ENCODE assay signal across 9 cellular contexts in the genomic region with DNA sequence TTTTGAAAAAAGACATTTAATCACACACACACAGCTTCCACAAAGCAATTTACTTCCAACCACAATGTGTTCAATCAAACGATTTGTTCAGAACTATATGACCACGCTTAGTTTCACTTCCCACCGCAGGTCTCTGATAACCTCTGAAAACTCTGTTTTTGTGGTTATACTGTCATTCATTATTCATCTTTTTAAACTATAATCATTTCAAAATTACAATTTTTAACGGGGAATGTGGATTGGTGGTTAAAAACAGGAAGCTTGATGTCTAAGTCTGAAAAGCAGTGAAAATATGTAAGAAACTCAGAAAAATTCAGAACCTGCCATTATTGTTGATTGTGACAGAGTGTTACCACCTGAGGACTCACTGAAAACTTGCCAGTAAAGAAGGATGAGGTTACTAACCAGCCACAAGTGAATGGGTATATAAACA. TPM values are rescaled to one million over a fixed set of nuclear protein-coding genes. Genes with fewer than 3 reads are reported as not detected.
DNase-seq lines count a peak whose midpoint lies in the region; ATAC-seq and TF ChIP-seq lines count a peak whose summit lies in the region.
"Had no signal": no experiment of that assay in that cellular context is flagged by ENCODE, and none has a peak within 500 bp of the region (broad histone marks: within the 10 kb centered on the region; RNA-seq: fewer than 3 reads in every experiment).

No MANE protein-coding gene starts in this region.

- peaks cover 20 to 36% (median 29%) of the 10 kb centered on the region in 3 donors for H3K4me1 Mint-ChIP-seq in CD8-positive, alpha-beta memory T cell
- H3K4me1 Mint-ChIP-seq in glutamatergic neuron (ENCODE audit: low read depth, unreplicated experiment): no peaks in the 10 kb centered on the region
- H3K4me1 Mint-ChIP-seq: neural crest cell had no signal

- in situ Hi-C loops in astrocyte of the spinal cord (cut with HindIII; ENCODE audit: low sequenced_read_pairs): no loop called here

- peaks cover 29% of the 10 kb centered on the region for H3K4me1 ChIP-seq in CD8-positive, alpha-beta memory T cell (ENCODE audit: insufficient read depth, low read length)
- peaks cover 74% of the 10 kb centered on the region for H3K4me1 ChIP-seq in OCI-LY1 (ENCODE audit: insufficient read depth, low read length, severe bottlenecking)

- peak overlapping the region; percentile 26 for H3K4me2 ChIP-seq in OCI-LY1 (ENCODE audit: low read length)

- ATAC-seq in GM21717 (IDR thresholded peaks at IDR 0.05; ENCODE audit: unreplicated experiment): peak; percentile 88
- ATAC-seq in HG02588 (IDR thresholded peaks at IDR 0.05; ENCODE audit: unreplicated experiment): no peak

- POLR2A ChIA-PET in CD8-positive, alpha-beta memory T cell (lab: Charles Lee): no interaction called here

- peak in 3 of 5 donors; percentile 54 to 80 (median 59) for DNase-seq in CD8-positive, alpha-beta memory T cell
- peak; percentile 7 for DNase-seq in astrocyte of the spinal cord (ENCODE audit: low read depth, low spot score)
- DNase-seq in glutamatergic neuron: no peak
- DNase-seq in hippocampal formation (lab: John Stamatoyannopoulos, UW): no peak
- no peak for DNase-seq in RKO (ENCODE audit: low spot score)

- no peaks in the 10 kb centered on the region for H3K36me3 ChIP-seq in CD8-positive, alpha-beta memory T cell (ENCODE audit: insufficient read depth, low read length)
- no peaks in the 10 kb centered on the region for H3K36me3 ChIP-seq in OCI-LY1 (ENCODE audit: insufficient read depth, low read length)

- H3K27ac ChIP-seq in CD8-positive, alpha-beta memory T cell (ENCODE audit: low read depth, low read length): no peak overlapping the region
- peak overlapping the region; percentile 87 for H3K27ac ChIP-seq in OCI-LY1 (ENCODE audit: low read depth, low read length, poor library complexity, severe bottlenecking)

- H3K4me3 Mint-ChIP-seq in CD8-positive, alpha-beta memory T cell: peak overlapping the region in 6 of 7 donors; percentile 34 to 63 (median 52)
- no peak overlapping the region for H3K4me3 Mint-ChIP-seq in glutamatergic neuron (ENCODE audit: unreplicated experiment)
- H3K4me3 Mint-ChIP-seq: neural crest cell had no signal

- H3K27ac Mint-ChIP-seq in CD8-positive, alpha-beta memory T cell: peak overlapping the region in 5 of 8 donors; percentile 7 to 64 (median 33)
- no peak overlapping the region for H3K27ac Mint-ChIP-seq in glutamatergic neuron (ENCODE audit: unreplicated experiment)

- CTCF ChIA-PET in CD8-positive, alpha-beta memory T cell (lab: Charles Lee): no interaction called here

- H3K9ac ChIP-seq in OCI-LY1 (ENCODE audit: low read length): peak overlapping the region; percentile 5; the same call in 1 of the 2 replicates

- no peaks in the 10 kb centered on the region for H3F3A ChIP-seq in OCI-LY1 (ENCODE audit: insufficient read depth, low read length)

- H3K36me3 Mint-ChIP-seq in CD8-positive, alpha-beta memory T cell: no peaks in the 10 kb centered on the region
- no peaks in the 10 kb centered on the region for H3K36me3 Mint-ChIP-seq in glutamatergic neuron (ENCODE audit: unreplicated experiment)

- H3K27me3 Mint-ChIP-seq in CD8-positive, alpha-beta memory T cell: peaks cover 29 to 60% of the 10 kb centered on the region in 2 donors
- H3K27me3 Mint-ChIP-seq in glutamatergic neuron (ENCODE audit: unreplicated experiment): peaks cover 2% of the 10 kb centered on the region

- H3K4me3 ChIP-seq in CD8-positive, alpha-beta memory T cell (ENCODE audit: low read length): no peak overlapping the region
- H3K4me3 ChIP-seq in OCI-LY1 (ENCODE audit: low read depth, low read length, poor library complexity, severe bottlenecking) (peak overlapping the region; percentile 18), astrocyte of the spinal cord (ENCODE audit: low read depth, low read length) (no peak overlapping the region)

- no peaks in the 10 kb centered on the region for H3K9me3 Mint-ChIP-seq in CD8-positive, alpha-beta memory T cell
- no peaks in the 10 kb centered on the region for H3K9me3 Mint-ChIP-seq in glutamatergic neuron (ENCODE audit: unreplicated experiment)
- H3K9me3 Mint-ChIP-seq: neural crest cell had no signal

- no peaks in the 10 kb centered on the region for H4K20me1 ChIP-seq in OCI-LY1 (ENCODE audit: insufficient read depth, low read length)

- H3K79me2 ChIP-seq in OCI-LY1 (ENCODE audit: insufficient read depth, low read length): no peaks in the 10 kb centered on the region

- peaks cover 45% of the 10 kb centered on the region for H3K27me3 ChIP-seq in CD8-positive, alpha-beta memory T cell (ENCODE audit: insufficient read depth, low read length, poor library complexity, severe bottlenecking)
- no peaks in the 10 kb centered on the region for H3K27me3 ChIP-seq in OCI-LY1 (ENCODE audit: insufficient read depth, low read length)

- H2AFZ ChIP-seq in OCI-LY1 (ENCODE audit: low read length): no peak overlapping the region

- H3K9me3 ChIP-seq in CD8-positive, alpha-beta memory T cell (ENCODE audit: low read length): no peaks in the 10 kb centered on the region
- H3K9me3 ChIP-seq in OCI-LY1 (ENCODE audit: low read length): no peaks in the 10 kb centered on the region

- H3K9me2 ChIP-seq in OCI-LY1 (ENCODE audit: low read depth, low read length): no peaks in the 10 kb centered on the region

- TF ChIP-seq CTCF in OCI-LY1 (IDR thresholded peaks at IDR 0.05; ENCODE audit: low read length) (no peak), astrocyte of the spinal cord (IDR thresholded peaks at IDR 0.05; ENCODE audit: low read depth, low read length) (no peak), glutamatergic neuron (IDR thresholded peaks at IDR 0.05; ENCODE audit: partially characterized antibody, unreplicated experiment) (no peak)

RNA-seq across cellular contexts. Expression of a gene that starts 12.7 kb away (rescaled TPM):
- not detected for total RNA-seq in CD8-positive, alpha-beta memory T cell
- not detected for polyA plus RNA-seq in CD8-positive, alpha-beta memory T cell
- total RNA-seq in glutamatergic neuron (ENCODE audit: unreplicated experiment): not detected
- total RNA-seq: neural crest cell had no signal

RNA-seq across cellular contexts. Expression of a gene that starts 39.9 kb away (rescaled TPM):
- not detected for total RNA-seq in CD8-positive, alpha-beta memory T cell
- 14.1 TPM for polyA plus RNA-seq in CD8-positive, alpha-beta memory T cell
- total RNA-seq in glutamatergic neuron (ENCODE audit: unreplicated experiment): 1.1 TPM
- total RNA-seq: neural crest cell had no signal

Comparison
In these comparisons a context has a peak if more than half of its experiments do, and no peak if none do; other contexts are left out.
1. DNase-seq: peak in CD8-positive, alpha-beta memory T cell (3 of 5) and astrocyte of the spinal cord (single experiment); none in glutamatergic neuron (single experiment), hippocampal formation (0 of 2) and RKO (single experiment).